In genomic region chr12:2337031-2338010, GRCh38 we compare ENCODE assay signal across 15 cellular contexts.
DNase-seq lines count a peak whose midpoint lies in the region; ATAC-seq, FAIRE-seq and TF ChIP-seq lines count a peak whose summit lies in the region.
"Had no signal": no experiment of that assay in that cellular context is flagged by ENCODE, and none has a peak within 500 bp of the region (broad histone marks: within the 10 kb centered on the region; RNA-seq: fewer than 3 reads in every experiment).

No MANE protein-coding gene starts in this region.

- H3K9me3 Mint-ChIP-seq in stimulated activated naive CD8-positive, alpha-beta T cell treated with anti-CD3 and anti-CD28 coated beads, Interleukin-15, amount 100 ng/mL, for 72 hours: no peaks in the 10 kb centered on the region
- H3K9me3 Mint-ChIP-seq in activated T-helper 1 cell treated with anti-CD3 and anti-CD28 coated beads, Interleukin-12 subunit alpha, Interleukin-12 subunit beta, Interleukin-2, Interleukin-4 antibody, amounts not matched to agents 30 ng/mL and 10 ng/mL and 1 ng/mL, durations not matched to agents 14 hours and 24 hours and 36 hours: no peaks in the 10 kb centered on the region
- H3K9me3 Mint-ChIP-seq: activated naive CD8-positive, alpha-beta T cell treated with anti-CD3 and anti-CD28 coated beads, Interleukin-2, amount 10 ng/mL, durations not matched to agents 7 days and 5 days; endodermal cell; T-helper 1 cell treated with Interleukin-12 subunit alpha and Interleukin-12 subunit beta and Interleukin-4 antibody, amounts not matched to agents 30 μg/mL and 1 μg/mL, for 36 hours had no signal

- intact Hi-C loops in right cardiac atrium (cut with DNase I): no loop called here
- intact Hi-C loops in activated T-helper 1 cell treated with anti-CD3 and anti-CD28 coated beads, Interleukin-12 subunit alpha, Interleukin-12 subunit beta, Interleukin-2, Interleukin-4 antibody, amounts not matched to agents 30 ng/mL and 10 ng/mL and 1 ng/mL, durations not matched to agents 14 hours and 24 hours and 36 hours (cut with micrococcal nuclease): no loop called here

- peaks cover 9% of the 10 kb centered on the region for H3K27me3 Mint-ChIP-seq in stimulated activated naive CD8-positive, alpha-beta T cell treated with anti-CD3 and anti-CD28 coated beads, Interleukin-15, amount 100 ng/mL, for 72 hours
- H3K27me3 Mint-ChIP-seq in activated T-helper 1 cell treated with anti-CD3 and anti-CD28 coated beads, Interleukin-12 subunit alpha, Interleukin-12 subunit beta, Interleukin-2, Interleukin-4 antibody, amounts not matched to agents 30 ng/mL and 10 ng/mL and 1 ng/mL, durations not matched to agents 14 hours and 24 hours and 36 hours (ENCODE audit: insufficient read depth): peaks cover 10% of the 10 kb centered on the region

- peaks cover 94% of the 10 kb centered on the region for H3K4me1 ChIP-seq in SJSA1 (replicated peaks)
- peaks cover 31% of the 10 kb centered on the region for H3K4me1 ChIP-seq in right cardiac atrium (ENCODE audit: control insufficient read depth, insufficient read depth, low read length)
- H3K4me1 ChIP-seq in skeletal muscle satellite cell (ENCODE audit: control insufficient read depth, insufficient read depth, low read length): peaks cover 82% of the 10 kb centered on the region

- TF ChIP-seq POLR2A in GM12892 (IDR thresholded peaks at IDR 0.05; ENCODE audit: low read depth, low read length): no peak

- H3K9ac ChIP-seq in skeletal muscle satellite cell (ENCODE audit: low read depth, low read length): peak overlapping the region; percentile 62

- H3K27ac ChIP-seq in SJSA1: peak overlapping the region; percentile 92
- peak overlapping the region; percentile 96 for H3K27ac ChIP-seq in right cardiac atrium (ENCODE audit: low read length)

- ATAC-seq in right cardiac atrium: no peak
- no peak for ATAC-seq in stimulated activated naive CD8-positive, alpha-beta T cell treated with anti-CD3 and anti-CD28 coated beads, Interleukin-15, amount 100 ng/mL, for 72 hours

- no peaks in the 10 kb centered on the region for H3K9me3 ChIP-seq in SJSA1 (replicated peaks)
- H3K9me3 ChIP-seq in right cardiac atrium (ENCODE audit: control insufficient read depth, low read length): no peaks in the 10 kb centered on the region
- no peaks in the 10 kb centered on the region for H3K9me3 ChIP-seq in skeletal muscle satellite cell (replicated peaks; ENCODE audit: low read length)
- H3K9me3 ChIP-seq: spleen had no signal

- no peak overlapping the region for H3K4me3 Mint-ChIP-seq in stimulated activated naive CD8-positive, alpha-beta T cell treated with anti-CD3 and anti-CD28 coated beads, Interleukin-15, amount 100 ng/mL, for 72 hours
- H3K4me3 Mint-ChIP-seq in activated T-helper 1 cell treated with anti-CD3 and anti-CD28 coated beads, Interleukin-12 subunit alpha, Interleukin-12 subunit beta, Interleukin-2, Interleukin-4 antibody, amounts not matched to agents 30 ng/mL and 10 ng/mL and 1 ng/mL, durations not matched to agents 14 hours and 24 hours and 36 hours: no peak overlapping the region
- H3K4me3 Mint-ChIP-seq: activated naive CD8-positive, alpha-beta T cell treated with anti-CD3 and anti-CD28 coated beads, Interleukin-2, amount 10 ng/mL, durations not matched to agents 7 days and 5 days; endodermal cell; T-helper 1 cell treated with Interleukin-12 subunit alpha and Interleukin-12 subunit beta and Interleukin-4 antibody, amounts not matched to agents 30 μg/mL and 1 μg/mL, for 36 hours had no signal

- H3K4me3 ChIP-seq in SJSA1 (no peak overlapping the region), right cardiac atrium (ENCODE audit: low read length) (no peak overlapping the region), skeletal muscle satellite cell (ENCODE audit: low read length) (peak overlapping the region; percentile 33)
- H3K4me3 ChIP-seq: spleen had no signal

- H3K27me3 ChIP-seq in SJSA1 (replicated peaks): no peaks in the 10 kb centered on the region
- no peaks in the 10 kb centered on the region for H3K27me3 ChIP-seq in right cardiac atrium (ENCODE audit: control insufficient read depth, insufficient read depth)
- H3K27me3 ChIP-seq in skeletal muscle satellite cell (ENCODE audit: control insufficient read depth, insufficient read depth, low read length): no peaks in the 10 kb centered on the region
- H3K27me3 ChIP-seq: spleen had no signal

- no peaks in the 10 kb centered on the region for H3K36me3 Mint-ChIP-seq in activated T-helper 1 cell treated with anti-CD3 and anti-CD28 coated beads, Interleukin-12 subunit alpha, Interleukin-12 subunit beta, Interleukin-2, Interleukin-4 antibody, amounts not matched to agents 30 ng/mL and 10 ng/mL and 1 ng/mL, durations not matched to agents 14 hours and 24 hours and 36 hours (ENCODE audit: low read depth)
- H3K36me3 Mint-ChIP-seq: activated naive CD8-positive, alpha-beta T cell treated with anti-CD3 and anti-CD28 coated beads, Interleukin-2, amount 10 ng/mL, durations not matched to agents 7 days and 5 days had no signal

- H3K4me1 Mint-ChIP-seq in stimulated activated naive CD8-positive, alpha-beta T cell treated with anti-CD3 and anti-CD28 coated beads, Interleukin-15, amount 100 ng/mL, for 72 hours: peaks cover 13% of the 10 kb centered on the region
- peaks cover 6% of the 10 kb centered on the region for H3K4me1 Mint-ChIP-seq in activated T-helper 1 cell treated with anti-CD3 and anti-CD28 coated beads, Interleukin-12 subunit alpha, Interleukin-12 subunit beta, Interleukin-2, Interleukin-4 antibody, amounts not matched to agents 30 ng/mL and 10 ng/mL and 1 ng/mL, durations not matched to agents 14 hours and 24 hours and 36 hours (ENCODE audit: low read depth)

- H3K36me3 ChIP-seq in SJSA1 (no peaks in the 10 kb centered on the region), skeletal muscle satellite cell (ENCODE audit: insufficient read depth, low read length) (no peaks in the 10 kb centered on the region)
- H3K36me3 ChIP-seq: spleen had no signal

- no peak for DNase-seq in GM12892 (ENCODE audit: insufficient read length)
- no peak for DNase-seq in SJSA1 (ENCODE audit: low read depth in 1 of 2, low spot score in 2 of 2)
- DNase-seq in right cardiac atrium: no peak
- no peak for DNase-seq in activated naive CD4-positive, alpha-beta T cell (lab: John Stamatoyannopoulos, UW)
- no peak for DNase-seq in stimulated activated naive CD4-positive, alpha-beta T cell (lab: John Stamatoyannopoulos, UW)
- no peak for DNase-seq in stimulated activated naive CD8-positive, alpha-beta T cell treated with anti-CD3 and anti-CD28 coated beads, Interleukin-15, amount 100 ng/mL, for 72 hours
- DNase-seq in activated T-helper 1 cell treated with anti-CD3 and anti-CD28 coated beads, Interleukin-12 subunit alpha, Interleukin-12 subunit beta, Interleukin-2, Interleukin-4 antibody, amounts not matched to agents 30 ng/mL and 10 ng/mL and 1 ng/mL, durations not matched to agents 14 hours and 24 hours and 36 hours (ENCODE audit: low spot score): no peak
- DNase-seq: activated CD8-positive, alpha-beta memory T cell treated with anti-CD3 and anti-CD28 coated beads for 24 hours; activated naive CD8-positive, alpha-beta T cell treated with anti-CD3 and anti-CD28 coated beads, Interleukin-2, amount 10 ng/mL, durations not matched to agents 7 days and 5 days; endodermal cell; NCI-H1417 treated with DMSO at 0.1 percent for 48 hours; spleen had no signal

- peak overlapping the region; percentile 58 for H3K4me2 ChIP-seq in skeletal muscle satellite cell (ENCODE audit: low read length)

- H3K27ac Mint-ChIP-seq in stimulated activated naive CD8-positive, alpha-beta T cell treated with anti-CD3 and anti-CD28 coated beads, Interleukin-15, amount 100 ng/mL, for 72 hours: peak overlapping the region in 1 of 2 donors; percentile 61
- H3K27ac Mint-ChIP-seq in activated T-helper 1 cell treated with anti-CD3 and anti-CD28 coated beads, Interleukin-12 subunit alpha, Interleukin-12 subunit beta, Interleukin-2, Interleukin-4 antibody, amounts not matched to agents 30 ng/mL and 10 ng/mL and 1 ng/mL, durations not matched to agents 14 hours and 24 hours and 36 hours: no peak overlapping the region
- H3K27ac Mint-ChIP-seq: activated naive CD8-positive, alpha-beta T cell treated with anti-CD3 and anti-CD28 coated beads, Interleukin-2, amount 10 ng/mL, durations not matched to agents 7 days and 5 days; endodermal cell; T-helper 1 cell treated with Interleukin-12 subunit alpha and Interleukin-12 subunit beta and Interleukin-4 antibody, amounts not matched to agents 30 μg/mL and 1 μg/mL, for 36 hours had no signal

- WGBS in right cardiac atrium: 89% methylated on average over 11 of the region's 11 CpGs

- peak; percentile 77 for FAIRE-seq in GM12892 (lab: Jason Lieb, UNC)
- FAIRE-seq: H1 had no signal
